ENCODE assay signal across 1 cellular context in the genomic region with DNA sequence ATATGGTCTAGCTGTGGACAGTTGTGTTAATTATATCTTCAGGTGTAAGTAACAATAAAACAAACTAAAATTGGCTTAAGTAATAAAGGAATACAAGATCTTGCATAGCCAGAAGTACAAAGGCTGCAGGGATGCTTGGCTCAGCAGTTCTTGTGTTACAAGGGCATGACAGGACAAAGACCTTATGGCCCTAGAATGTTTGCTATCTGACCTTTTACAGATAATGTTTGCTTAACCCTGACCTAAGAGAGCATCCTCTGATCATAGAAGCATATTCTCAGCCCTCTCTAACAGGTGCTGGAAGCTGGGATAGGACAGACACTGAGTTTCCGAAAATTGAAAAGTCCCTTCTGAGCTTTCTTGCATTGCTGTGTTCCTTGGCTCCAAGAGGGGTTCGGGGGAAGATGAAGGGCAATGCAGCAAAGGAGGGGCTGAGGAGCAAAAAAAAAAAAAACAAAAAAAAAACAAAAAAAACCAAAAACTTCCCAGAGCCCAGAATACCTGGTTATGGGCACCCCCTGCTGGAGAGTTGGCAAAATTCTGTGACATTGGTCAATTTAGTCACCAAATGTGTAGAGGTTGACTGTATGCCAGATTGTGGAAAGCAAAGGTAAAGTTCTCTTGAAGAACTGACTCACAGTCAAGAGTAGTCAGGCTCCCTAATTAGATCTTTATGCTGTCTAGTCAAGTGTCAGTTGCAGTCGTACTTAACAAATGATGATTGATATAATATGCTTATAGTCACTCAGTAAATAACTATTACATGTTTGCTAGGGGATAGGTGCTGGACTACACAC.
TF ChIP-seq lines count a peak whose summit lies in the region.

No MANE protein-coding gene starts in this region.

TF ChIP-seq in HepG2, 621 proteins besides CTCF, POLR2A, EP300 and RAD21 (continued from another document and continues in another):
- TF ChIP-seq, protein P1, sequence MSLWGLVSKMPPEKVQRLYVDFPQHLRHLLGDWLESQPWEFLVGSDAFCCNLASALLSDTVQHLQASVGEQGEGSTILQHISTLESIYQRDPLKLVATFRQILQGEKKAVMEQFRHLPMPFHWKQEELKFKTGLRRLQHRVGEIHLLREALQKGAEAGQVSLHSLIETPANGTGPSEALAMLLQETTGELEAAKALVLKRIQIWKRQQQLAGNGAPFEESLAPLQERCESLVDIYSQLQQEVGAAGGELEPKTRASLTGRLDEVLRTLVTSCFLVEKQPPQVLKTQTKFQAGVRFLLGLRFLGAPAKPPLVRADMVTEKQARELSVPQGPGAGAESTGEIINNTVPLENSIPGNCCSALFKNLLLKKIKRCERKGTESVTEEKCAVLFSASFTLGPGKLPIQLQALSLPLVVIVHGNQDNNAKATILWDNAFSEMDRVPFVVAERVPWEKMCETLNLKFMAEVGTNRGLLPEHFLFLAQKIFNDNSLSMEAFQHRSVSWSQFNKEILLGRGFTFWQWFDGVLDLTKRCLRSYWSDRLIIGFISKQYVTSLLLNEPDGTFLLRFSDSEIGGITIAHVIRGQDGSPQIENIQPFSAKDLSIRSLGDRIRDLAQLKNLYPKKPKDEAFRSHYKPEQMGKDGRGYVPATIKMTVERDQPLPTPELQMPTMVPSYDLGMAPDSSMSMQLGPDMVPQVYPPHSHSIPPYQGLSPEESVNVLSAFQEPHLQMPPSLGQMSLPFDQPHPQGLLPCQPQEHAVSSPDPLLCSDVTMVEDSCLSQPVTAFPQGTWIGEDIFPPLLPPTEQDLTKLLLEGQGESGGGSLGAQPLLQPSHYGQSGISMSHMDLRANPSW (CRISPR knock-in tag; IDR thresholded peaks at IDR 0.05; ENCODE audit: borderline replicate concordance), result no peak
- TF ChIP-seq IKZF4 (CRISPR knock-in tag; IDR thresholded peaks at IDR 0.05; ENCODE audit: borderline replicate concordance, low read depth, not compliant biosample characterization), result no peak
- no peak for TF ChIP-seq ZFYVE20 (CRISPR knock-in tag; IDR thresholded peaks at IDR 0.05; ENCODE audit: borderline replicate concordance, low read depth)
- TF ChIP-seq ZNF20 (CRISPR knock-in tag; IDR thresholded peaks at IDR 0.05), result no peak
- no peak for TF ChIP-seq KAT7 (CRISPR knock-in tag; IDR thresholded peaks at IDR 0.05; ENCODE audit: borderline replicate concordance)
- TF ChIP-seq, protein P2, sequence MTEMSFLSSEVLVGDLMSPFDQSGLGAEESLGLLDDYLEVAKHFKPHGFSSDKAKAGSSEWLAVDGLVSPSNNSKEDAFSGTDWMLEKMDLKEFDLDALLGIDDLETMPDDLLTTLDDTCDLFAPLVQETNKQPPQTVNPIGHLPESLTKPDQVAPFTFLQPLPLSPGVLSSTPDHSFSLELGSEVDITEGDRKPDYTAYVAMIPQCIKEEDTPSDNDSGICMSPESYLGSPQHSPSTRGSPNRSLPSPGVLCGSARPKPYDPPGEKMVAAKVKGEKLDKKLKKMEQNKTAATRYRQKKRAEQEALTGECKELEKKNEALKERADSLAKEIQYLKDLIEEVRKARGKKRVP (CRISPR knock-in tag; IDR thresholded peaks at IDR 0.05), result no peak
- TF ChIP-seq NR2F2 (IDR thresholded peaks at IDR 0.05; ENCODE audit: borderline replicate concordance, low read depth), result peak; percentile 99
- no peak for TF ChIP-seq ZBTB20 (CRISPR knock-in tag; IDR thresholded peaks at IDR 0.05; ENCODE audit: borderline replicate concordance, low read depth)
- TF ChIP-seq MAFG (CRISPR knock-in tag; IDR thresholded peaks at IDR 0.05), result peak; percentile 73; the same call in 1 of the 2 replicates
- no peak for TF ChIP-seq ZNF12 (CRISPR knock-in tag; IDR thresholded peaks at IDR 0.05)
- TF ChIP-seq, protein P3, sequence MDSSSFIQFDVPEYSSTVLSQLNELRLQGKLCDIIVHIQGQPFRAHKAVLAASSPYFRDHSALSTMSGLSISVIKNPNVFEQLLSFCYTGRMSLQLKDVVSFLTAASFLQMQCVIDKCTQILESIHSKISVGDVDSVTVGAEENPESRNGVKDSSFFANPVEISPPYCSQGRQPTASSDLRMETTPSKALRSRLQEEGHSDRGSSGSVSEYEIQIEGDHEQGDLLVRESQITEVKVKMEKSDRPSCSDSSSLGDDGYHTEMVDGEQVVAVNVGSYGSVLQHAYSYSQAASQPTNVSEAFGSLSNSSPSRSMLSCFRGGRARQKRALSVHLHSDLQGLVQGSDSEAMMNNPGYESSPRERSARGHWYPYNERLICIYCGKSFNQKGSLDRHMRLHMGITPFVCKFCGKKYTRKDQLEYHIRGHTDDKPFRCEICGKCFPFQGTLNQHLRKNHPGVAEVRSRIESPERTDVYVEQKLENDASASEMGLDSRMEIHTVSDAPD (CRISPR knock-in tag; IDR thresholded peaks at IDR 0.05), result no peak
- TF ChIP-seq, protein P4, sequence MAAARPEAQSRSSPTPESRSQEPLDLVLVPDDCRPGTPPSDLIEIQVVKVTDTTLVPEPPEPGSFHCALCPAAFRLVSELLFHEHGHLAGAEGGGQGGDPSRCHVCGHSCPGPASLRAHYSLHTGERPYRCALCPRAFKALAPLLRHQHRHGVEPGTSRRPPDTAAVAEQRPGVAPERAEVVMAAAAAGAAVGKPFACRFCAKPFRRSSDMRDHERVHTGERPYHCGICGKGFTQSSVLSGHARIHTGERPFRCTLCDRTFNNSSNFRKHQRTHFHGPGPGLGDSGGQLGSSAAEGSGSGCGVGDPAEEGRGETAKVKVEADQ (CRISPR knock-in tag; IDR thresholded peaks at IDR 0.05; ENCODE audit: borderline replicate concordance), result no peak
- TF ChIP-seq MIER3 (CRISPR knock-in tag; IDR thresholded peaks at IDR 0.05; ENCODE audit: borderline replicate concordance), result no peak
- no peak for TF ChIP-seq MXI1 (IDR thresholded peaks at IDR 0.05; ENCODE audit: borderline replicate concordance, low read depth, low read length)
- TF ChIP-seq, protein P5, sequence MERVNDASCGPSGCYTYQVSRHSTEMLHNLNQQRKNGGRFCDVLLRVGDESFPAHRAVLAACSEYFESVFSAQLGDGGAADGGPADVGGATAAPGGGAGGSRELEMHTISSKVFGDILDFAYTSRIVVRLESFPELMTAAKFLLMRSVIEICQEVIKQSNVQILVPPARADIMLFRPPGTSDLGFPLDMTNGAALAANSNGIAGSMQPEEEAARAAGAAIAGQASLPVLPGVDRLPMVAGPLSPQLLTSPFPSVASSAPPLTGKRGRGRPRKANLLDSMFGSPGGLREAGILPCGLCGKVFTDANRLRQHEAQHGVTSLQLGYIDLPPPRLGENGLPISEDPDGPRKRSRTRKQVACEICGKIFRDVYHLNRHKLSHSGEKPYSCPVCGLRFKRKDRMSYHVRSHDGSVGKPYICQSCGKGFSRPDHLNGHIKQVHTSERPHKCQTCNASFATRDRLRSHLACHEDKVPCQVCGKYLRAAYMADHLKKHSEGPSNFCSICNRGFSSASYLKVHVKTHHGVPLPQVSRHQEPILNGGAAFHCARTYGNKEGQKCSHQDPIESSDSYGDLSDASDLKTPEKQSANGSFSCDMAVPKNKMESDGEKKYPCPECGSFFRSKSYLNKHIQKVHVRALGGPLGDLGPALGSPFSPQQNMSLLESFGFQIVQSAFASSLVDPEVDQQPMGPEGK (CRISPR knock-in tag; IDR thresholded peaks at IDR 0.05), result no peak
- TF ChIP-seq YEATS4 (CRISPR knock-in tag; IDR thresholded peaks at IDR 0.05; ENCODE audit: borderline replicate concordance), result no peak
- TF ChIP-seq, protein P6, sequence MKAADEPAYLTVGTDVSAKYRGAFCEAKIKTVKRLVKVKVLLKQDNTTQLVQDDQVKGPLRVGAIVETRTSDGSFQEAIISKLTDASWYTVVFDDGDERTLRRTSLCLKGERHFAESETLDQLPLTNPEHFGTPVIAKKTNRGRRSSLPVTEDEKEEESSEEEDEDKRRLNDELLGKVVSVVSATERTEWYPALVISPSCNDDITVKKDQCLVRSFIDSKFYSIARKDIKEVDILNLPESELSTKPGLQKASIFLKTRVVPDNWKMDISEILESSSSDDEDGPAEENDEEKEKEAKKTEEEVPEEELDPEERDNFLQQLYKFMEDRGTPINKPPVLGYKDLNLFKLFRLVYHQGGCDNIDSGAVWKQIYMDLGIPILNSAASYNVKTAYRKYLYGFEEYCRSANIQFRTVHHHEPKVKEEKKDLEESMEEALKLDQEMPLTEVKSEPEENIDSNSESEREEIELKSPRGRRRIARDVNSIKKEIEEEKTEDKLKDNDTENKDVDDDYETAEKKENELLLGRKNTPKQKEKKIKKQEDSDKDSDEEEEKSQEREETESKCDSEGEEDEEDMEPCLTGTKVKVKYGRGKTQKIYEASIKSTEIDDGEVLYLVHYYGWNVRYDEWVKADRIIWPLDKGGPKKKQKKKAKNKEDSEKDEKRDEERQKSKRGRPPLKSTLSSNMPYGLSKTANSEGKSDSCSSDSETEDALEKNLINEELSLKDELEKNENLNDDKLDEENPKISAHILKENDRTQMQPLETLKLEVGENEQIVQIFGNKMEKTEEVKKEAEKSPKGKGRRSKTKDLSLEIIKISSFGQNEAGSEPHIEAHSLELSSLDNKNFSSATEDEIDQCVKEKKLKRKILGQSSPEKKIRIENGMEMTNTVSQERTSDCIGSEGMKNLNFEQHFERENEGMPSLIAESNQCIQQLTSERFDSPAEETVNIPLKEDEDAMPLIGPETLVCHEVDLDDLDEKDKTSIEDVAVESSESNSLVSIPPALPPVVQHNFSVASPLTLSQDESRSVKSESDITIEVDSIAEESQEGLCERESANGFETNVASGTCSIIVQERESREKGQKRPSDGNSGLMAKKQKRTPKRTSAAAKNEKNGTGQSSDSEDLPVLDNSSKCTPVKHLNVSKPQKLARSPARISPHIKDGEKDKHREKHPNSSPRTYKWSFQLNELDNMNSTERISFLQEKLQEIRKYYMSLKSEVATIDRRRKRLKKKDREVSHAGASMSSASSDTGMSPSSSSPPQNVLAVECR (CRISPR knock-in tag; IDR thresholded peaks at IDR 0.05; ENCODE audit: borderline replicate concordance), result no peak
- peak; percentile 41; the same call in 1 of the 2 replicates for TF ChIP-seq KDM1A (CRISPR knock-in tag; IDR thresholded peaks at IDR 0.05)
- TF ChIP-seq, protein P7, sequence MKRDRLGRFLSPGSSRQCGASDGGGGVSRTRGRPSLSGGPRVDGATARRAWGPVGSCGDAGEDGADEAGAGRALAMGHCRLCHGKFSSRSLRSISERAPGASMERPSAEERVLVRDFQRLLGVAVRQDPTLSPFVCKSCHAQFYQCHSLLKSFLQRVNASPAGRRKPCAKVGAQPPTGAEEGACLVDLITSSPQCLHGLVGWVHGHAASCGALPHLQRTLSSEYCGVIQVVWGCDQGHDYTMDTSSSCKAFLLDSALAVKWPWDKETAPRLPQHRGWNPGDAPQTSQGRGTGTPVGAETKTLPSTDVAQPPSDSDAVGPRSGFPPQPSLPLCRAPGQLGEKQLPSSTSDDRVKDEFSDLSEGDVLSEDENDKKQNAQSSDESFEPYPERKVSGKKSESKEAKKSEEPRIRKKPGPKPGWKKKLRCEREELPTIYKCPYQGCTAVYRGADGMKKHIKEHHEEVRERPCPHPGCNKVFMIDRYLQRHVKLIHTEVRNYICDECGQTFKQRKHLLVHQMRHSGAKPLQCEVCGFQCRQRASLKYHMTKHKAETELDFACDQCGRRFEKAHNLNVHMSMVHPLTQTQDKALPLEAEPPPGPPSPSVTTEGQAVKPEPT (CRISPR knock-in tag; IDR thresholded peaks at IDR 0.05; ENCODE audit: low read depth), result no peak
- no peak for TF ChIP-seq ERF (CRISPR knock-in tag; IDR thresholded peaks at IDR 0.05)
- peak; percentile 53; the same call in 1 of the 2 replicates for TF ChIP-seq RXRA (CRISPR knock-in tag; IDR thresholded peaks at IDR 0.05)
- TF ChIP-seq ZBTB7B (CRISPR knock-in tag; IDR thresholded peaks at IDR 0.05), result no peak
- TF ChIP-seq ZNF83 (CRISPR knock-in tag; IDR thresholded peaks at IDR 0.05; ENCODE audit: borderline replicate concordance), result no peak
- TF ChIP-seq ZNF563 (CRISPR knock-in tag; IDR thresholded peaks at IDR 0.05), result no peak
- TF ChIP-seq, protein P8, sequence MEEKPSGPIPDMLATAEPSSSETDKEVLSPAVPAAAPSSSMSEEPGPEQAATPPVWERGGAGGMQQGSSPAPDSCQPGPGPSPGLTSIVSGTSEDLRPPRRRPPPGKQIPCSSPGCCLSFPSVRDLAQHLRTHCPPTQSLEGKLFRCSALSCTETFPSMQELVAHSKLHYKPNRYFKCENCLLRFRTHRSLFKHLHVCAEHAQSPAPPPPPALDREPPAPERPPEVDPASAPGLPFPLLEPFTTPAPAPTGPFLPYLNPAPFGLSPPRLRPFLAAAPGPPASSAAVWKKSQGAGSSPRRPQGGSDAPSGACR (CRISPR knock-in tag; IDR thresholded peaks at IDR 0.05), result no peak
- TF ChIP-seq, protein P9, sequence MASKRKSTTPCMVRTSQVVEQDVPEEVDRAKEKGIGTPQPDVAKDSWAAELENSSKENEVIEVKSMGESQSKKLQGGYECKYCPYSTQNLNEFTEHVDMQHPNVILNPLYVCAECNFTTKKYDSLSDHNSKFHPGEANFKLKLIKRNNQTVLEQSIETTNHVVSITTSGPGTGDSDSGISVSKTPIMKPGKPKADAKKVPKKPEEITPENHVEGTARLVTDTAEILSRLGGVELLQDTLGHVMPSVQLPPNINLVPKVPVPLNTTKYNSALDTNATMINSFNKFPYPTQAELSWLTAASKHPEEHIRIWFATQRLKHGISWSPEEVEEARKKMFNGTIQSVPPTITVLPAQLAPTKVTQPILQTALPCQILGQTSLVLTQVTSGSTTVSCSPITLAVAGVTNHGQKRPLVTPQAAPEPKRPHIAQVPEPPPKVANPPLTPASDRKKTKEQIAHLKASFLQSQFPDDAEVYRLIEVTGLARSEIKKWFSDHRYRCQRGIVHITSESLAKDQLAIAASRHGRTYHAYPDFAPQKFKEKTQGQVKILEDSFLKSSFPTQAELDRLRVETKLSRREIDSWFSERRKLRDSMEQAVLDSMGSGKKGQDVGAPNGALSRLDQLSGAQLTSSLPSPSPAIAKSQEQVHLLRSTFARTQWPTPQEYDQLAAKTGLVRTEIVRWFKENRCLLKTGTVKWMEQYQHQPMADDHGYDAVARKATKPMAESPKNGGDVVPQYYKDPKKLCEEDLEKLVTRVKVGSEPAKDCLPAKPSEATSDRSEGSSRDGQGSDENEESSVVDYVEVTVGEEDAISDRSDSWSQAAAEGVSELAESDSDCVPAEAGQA (IDR thresholded peaks at IDR 0.05; ENCODE audit: low read depth), result no peak
- TF ChIP-seq, protein P9 (CRISPR knock-in tag; IDR thresholded peaks at IDR 0.05; ENCODE audit: borderline replicate concordance), result no peak
- peak; percentile 50; the same call in 1 of the 2 replicates for TF ChIP-seq TBX2 (CRISPR knock-in tag; IDR thresholded peaks at IDR 0.05; ENCODE audit: borderline replicate concordance)
- TF ChIP-seq ASH2L (IDR thresholded peaks at IDR 0.05; ENCODE audit: insufficient read length, low read depth, low read length), result peak; percentile 42
